In genomic region chr11:65860278-65861164, GRCh38 we compare ENCODE assay signal across 8 cellular contexts. TPM values are rescaled to one million over a fixed set of nuclear protein-coding genes. Genes with fewer than 3 reads are reported as not detected.
DNase-seq lines count a peak whose midpoint lies in the region; ATAC-seq and TF ChIP-seq lines count a peak whose summit lies in the region.

TSS of gene MUS81 (plus strand) at chr11:65860433. CDS start at chr11:65860754, 321 bp downstream.

- peak within 1 kb of the TSS; percentile 99 to 100 (median 99) for H3K27ac Mint-ChIP-seq in brain

- DNase-seq in NCI-H2171 (lab: John Stamatoyannopoulos, UW), result peak; percentile 98
- DNase-seq in UCSD-AML1 (lab: John Stamatoyannopoulos, UW; ENCODE audit: unreplicated experiment), result peak; percentile 96
- peak; percentile 96 for DNase-seq in iPS DF 6.9 (ENCODE audit: low read depth, low spot score)
- DNase-seq in gastrocnemius medialis, result peak; percentile 94 to 97

- peak; percentile 22 for ATAC-seq in HG02840 (IDR thresholded peaks at IDR 0.05; ENCODE audit: low FRiP score, unreplicated experiment)
- peak; percentile 68 to 69 for ATAC-seq in gastrocnemius medialis
- ATAC-seq in HG03442 (IDR thresholded peaks at IDR 0.05; ENCODE audit: unreplicated experiment), result no peak

- H3K9me3 Mint-ChIP-seq in brain, result peaks cover 0 to 3% (median 0%) of the 10 kb centered on the region in 5 experiments

- peak within 1 kb of the TSS; percentile 92 to 97 (median 92) for H3K4me3 Mint-ChIP-seq in brain

- peaks cover 42% of the 10 kb centered on the region for H3K36me3 Mint-ChIP-seq in brain

- peaks cover 42% of the 10 kb centered on the region for H3K4me1 Mint-ChIP-seq in brain

- no peak within 1 kb of the TSS for H3K27ac ChIP-seq in iPS DF 6.9 (ENCODE audit: low read length)
- H3K27ac ChIP-seq in gastrocnemius medialis, result peak within 1 kb of the TSS; percentile 95 to 99 (median 96)

- H3K9me3 ChIP-seq in ES-I3 (ENCODE audit: control insufficient read depth, insufficient read depth, low read length) (no peaks in the 10 kb centered on the region), iPS DF 6.9 (ENCODE audit: control insufficient read depth, insufficient read depth, low read length) (no peaks in the 10 kb centered on the region), gastrocnemius medialis (no peaks in the 10 kb centered on the region)

- no CpG with 5 or more reads among the region's 78 CpGs for WGBS in iPS DF 6.9 (ENCODE audit: insufficient coverage, insufficient read length)

- intact Hi-C loops in gastrocnemius medialis (cut with DNase I; ENCODE audit: low total_unique reads), result loop anchor here (1.0 to 2.0 kb wide), 2 partner anchors 13 to 100 kb away; partner anchors contain the start of gene SART1

- H3K27me3 ChIP-seq in iPS DF 6.9 (ENCODE audit: control insufficient read depth, insufficient read depth, low read length), result no peaks in the 10 kb centered on the region
- H3K27me3 ChIP-seq in gastrocnemius medialis, result no peaks in the 10 kb centered on the region

- in situ Hi-C loops in gastrocnemius medialis (cut with MboI; ENCODE audit: low sequenced_read_pairs in 4 of 4), result no loop called here

- peaks cover 14% of the 10 kb centered on the region for H3K36me3 ChIP-seq in ES-I3 (ENCODE audit: insufficient read depth, low read length)
- H3K36me3 ChIP-seq in iPS DF 6.9 (ENCODE audit: control insufficient read depth, insufficient read depth, low read length), result peaks cover 20% of the 10 kb centered on the region
- peaks cover 0 to 46% of the 10 kb centered on the region in 2 donors for H3K36me3 ChIP-seq in gastrocnemius medialis

- H3K4me3 ChIP-seq in iPS DF 6.9 (ENCODE audit: low read length), result peak within 1 kb of the TSS; percentile 90
- H3K4me3 ChIP-seq in gastrocnemius medialis, result peak within 1 kb of the TSS; percentile 88 to 98 (median 91)

- H3K9ac ChIP-seq in ES-I3 (ENCODE audit: low read depth, low read length), result peak within 1 kb of the TSS; percentile 88

- H3K27me3 Mint-ChIP-seq in brain, result peaks cover 19% of the 10 kb centered on the region

- TF ChIP-seq POLR2A in gastrocnemius medialis (IDR thresholded peaks at IDR 0.05), result peak; percentile 76

- TF ChIP-seq CTCF in brain (conservative IDR thresholded peaks at IDR 0.05) (peak; percentile 87 to 94), gastrocnemius medialis (IDR thresholded peaks at IDR 0.05 in 4 of 5, conservative IDR thresholded peaks at IDR 0.05 in 1 of 5) (peak; percentile 84 to 91 (median 90))

- no peaks in the 10 kb centered on the region; the same call in 1 of the 2 replicates for H3K4me1 ChIP-seq in ES-I3 (ENCODE audit: insufficient read depth, low read length)
- H3K4me1 ChIP-seq in iPS DF 6.9 (ENCODE audit: control insufficient read depth, insufficient read depth, low read length), result no peaks in the 10 kb centered on the region; the same call in 1 of the 2 replicates
- peaks cover 32 to 35% of the 10 kb centered on the region in 2 donors for H3K4me1 ChIP-seq in gastrocnemius medialis

RNA-seq across cellular contexts. Expression of gene MUS81, which starts in this region (rescaled TPM):
- polyA plus RNA-seq in brain (ENCODE audit: insufficient read depth, low read depth, low replicate concordance), result 41.7 TPM
- 10 to 100 TPM; 26.4 to 44.9 (median 34.8) TPM for total RNA-seq in gastrocnemius medialis
